ENCODE assay signal across 1 cellular context in genomic region chr5:139251695-139252288, GRCh38.
TF ChIP-seq lines count a peak whose summit lies in the region.

No MANE protein-coding gene starts in this region.

TF ChIP-seq in HepG2, 621 proteins besides CTCF, POLR2A, EP300 and RAD21:
- no peak for TF ChIP-seq ZNF660 (CRISPR knock-in tag; IDR thresholded peaks at IDR 0.05; ENCODE audit: borderline replicate concordance, low read depth)
- no peak for TF ChIP-seq MAFK (conservative IDR thresholded peaks at IDR 0.05 in 1 of 2, IDR thresholded peaks at IDR 0.05 in 1 of 2; ENCODE audit: low read length in 2 of 2)
- TF ChIP-seq ZNF776 (CRISPR knock-in tag; IDR thresholded peaks at IDR 0.05) = no peak
- no peak for TF ChIP-seq MTERF4 (CRISPR knock-in tag; IDR thresholded peaks at IDR 0.05)
- no peak for TF ChIP-seq CBX2 (IDR thresholded peaks at IDR 0.05; ENCODE audit: low read depth, low read length)
- TF ChIP-seq CBX2 (CRISPR knock-in tag; IDR thresholded peaks at IDR 0.05; ENCODE audit: low read depth) = no peak
- no peak for TF ChIP-seq ZBTB1 (CRISPR knock-in tag; IDR thresholded peaks at IDR 0.05; ENCODE audit: borderline replicate concordance)
- no peak for TF ChIP-seq ZNF224 (CRISPR knock-in tag; IDR thresholded peaks at IDR 0.05)
- no peak for TF ChIP-seq ZNF773 (CRISPR knock-in tag; IDR thresholded peaks at IDR 0.05; ENCODE audit: borderline replicate concordance)
- TF ChIP-seq ZNF850 (CRISPR knock-in tag; conservative IDR thresholded peaks at IDR 0.05) = no peak
- TF ChIP-seq ZBTB14 (CRISPR knock-in tag; IDR thresholded peaks at IDR 0.05) = no peak
- no peak for TF ChIP-seq HCFC1 (IDR thresholded peaks at IDR 0.05; ENCODE audit: low read depth, low read length)
- TF ChIP-seq ZNF691 (CRISPR knock-in tag; IDR thresholded peaks at IDR 0.05; ENCODE audit: borderline replicate concordance, low read depth) = no peak
- TF ChIP-seq ZNF496 (CRISPR knock-in tag; IDR thresholded peaks at IDR 0.05; ENCODE audit: insufficient replicate concordance) = no peak
- no peak for TF ChIP-seq ZBTB21 (CRISPR knock-in tag; IDR thresholded peaks at IDR 0.05)
